Comparison of ENCODE assay signal across 8 cellular contexts in genomic region chr11:33701302-33701701, GRCh38. TPM values are rescaled to one million over a fixed set of nuclear protein-coding genes. Genes with fewer than 3 reads are reported as not detected.
A peak's percentile ranks its signal among the peaks of the same experiment; 100 is the strongest.
DNase-seq lines count a peak whose midpoint lies in the region; ATAC-seq and TF ChIP-seq lines count a peak whose summit lies in the region.

No MANE protein-coding gene starts in this region.

- H3K4me2 ChIP-seq in OCI-LY7 (ENCODE audit: low read length) (peak overlapping the region; percentile 80), neural progenitor cell (peak overlapping the region; percentile 53)

- H3F3A ChIP-seq in neural progenitor cell (ENCODE audit: low read depth): no peaks in the 10 kb centered on the region

- TF ChIP-seq CTCF in GM12864 (IDR thresholded peaks at IDR 0.05; ENCODE audit: low read depth, low read length, missing control alignments) (no peak), OCI-LY7 (conservative IDR thresholded peaks at IDR 0.05; ENCODE audit: low read length) (no peak), neural progenitor cell (IDR thresholded peaks at IDR 0.05) (no peak)

- intact Hi-C loops in OCI-LY7 (cut with micrococcal nuclease; ENCODE audit: unreplicated experiment): no loop called here

- no peak overlapping the region for H3K27ac ChIP-seq in OCI-LY7 (ENCODE audit: low read depth, low read length, poor library complexity, severe bottlenecking)
- no peak overlapping the region for H3K27ac ChIP-seq in effector memory CD4-positive, alpha-beta T cell (ENCODE audit: insufficient read depth, low read length, poor library complexity, severe bottlenecking)
- H3K27ac ChIP-seq in neural progenitor cell: no peak overlapping the region

- POLR2A ChIA-PET in OCI-LY7 (lab: Charles Lee): interaction anchor here (0.5 to 2.5 kb wide), 8 partner anchors 10 to 541 kb away, joined by 3 to 7 read pairs (median 4); partner anchors contain the start of genes CD59 and CSTF3

- BruUV-seq in OCI-LY7 (replicated peaks; lab: Mats Ljungman, UMichigan): no TSS peak

- no peak for DNase-seq in GM12864 (ENCODE audit: low read depth)
- DNase-seq in OCI-LY7 (ENCODE audit: low spot score): peak; percentile 10
- no peak for DNase-seq in effector memory CD4-positive, alpha-beta T cell
- no peak for DNase-seq in neural progenitor cell (ENCODE audit: low spot score)
- no peak for DNase-seq in amygdala (lab: John Stamatoyannopoulos, UW)
- no peak for DNase-seq in activated CD4-positive, CD25-positive, alpha-beta regulatory T cell treated with anti-CD3 and anti-CD28 coated beads, Interleukin-2, amount 50 U/mL, for 72 hours
- no peak for DNase-seq in stimulated activated CD4-positive, alpha-beta T cell treated with anti-CD3 and anti-CD28 coated beads, Interleukin-2, amount 100 ng/mL, for 48 hours

- peaks cover 31% of the 10 kb centered on the region for H3K4me1 Mint-ChIP-seq in neural progenitor cell

- H3K4me1 ChIP-seq in OCI-LY7 (ENCODE audit: insufficient read depth, low read length, poor library complexity, severe bottlenecking): peaks cover 13% of the 10 kb centered on the region
- peaks cover 12% of the 10 kb centered on the region for H3K4me1 ChIP-seq in effector memory CD4-positive, alpha-beta T cell (ENCODE audit: control insufficient read depth, insufficient read depth, low read length, poor library complexity, severe bottlenecking)
- peaks cover 6% of the 10 kb centered on the region for H3K4me1 ChIP-seq in neural progenitor cell

- no peak for ATAC-seq in GM21723 (IDR thresholded peaks at IDR 0.05; ENCODE audit: unreplicated experiment)

- no peaks in the 10 kb centered on the region for H3K9me2 ChIP-seq in OCI-LY7 (ENCODE audit: insufficient read depth, low read length)

- no peaks in the 10 kb centered on the region for H3K9me3 Mint-ChIP-seq in neural progenitor cell

- no peaks in the 10 kb centered on the region for H3K79me2 ChIP-seq in OCI-LY7 (ENCODE audit: insufficient read depth, low read depth, low read length)
- H3K79me2 ChIP-seq in neural progenitor cell (ENCODE audit: low read depth): no peaks in the 10 kb centered on the region

- peak overlapping the region; percentile 85 for H3K4me3 Mint-ChIP-seq in neural progenitor cell

- no peaks in the 10 kb centered on the region for H3K27me3 ChIP-seq in effector memory CD4-positive, alpha-beta T cell (replicated peaks; ENCODE audit: control insufficient read depth, insufficient read depth, low read length, poor library complexity, severe bottlenecking)
- H3K27me3 ChIP-seq in neural progenitor cell: peaks cover 13% of the 10 kb centered on the region

- H3K9me3 ChIP-seq in OCI-LY7 (ENCODE audit: low read length) (no peaks in the 10 kb centered on the region), neural progenitor cell (ENCODE audit: low read depth) (no peaks in the 10 kb centered on the region)
- no peaks in the 10 kb centered on the region for H3K9me3 ChIP-seq in effector memory CD4-positive, alpha-beta T cell (ENCODE audit: control insufficient read depth, low read length)

- H2AFZ ChIP-seq in OCI-LY7 (ENCODE audit: low read length) (peak overlapping the region; percentile 96), neural progenitor cell (replicated peaks) (peak overlapping the region; percentile 42)

- no peaks in the 10 kb centered on the region for H3K36me3 Mint-ChIP-seq in neural progenitor cell

- H4K20me1 ChIP-seq in OCI-LY7 (ENCODE audit: insufficient read depth, low read length): no peaks in the 10 kb centered on the region
- H4K20me1 ChIP-seq in neural progenitor cell (ENCODE audit: low read depth): no peaks in the 10 kb centered on the region

- peak overlapping the region; percentile 40 for H3K27ac Mint-ChIP-seq in neural progenitor cell

- H3K4me3 ChIP-seq in GM12864 (ENCODE audit: low read depth, low read length): peak overlapping the region; percentile 65
- H3K4me3 ChIP-seq in OCI-LY7 (ENCODE audit: low read depth, low read length, poor library complexity, severe bottlenecking): peak overlapping the region; percentile 75
- H3K4me3 ChIP-seq in effector memory CD4-positive, alpha-beta T cell (ENCODE audit: insufficient read depth, low read depth, low read length, poor library complexity, severe bottlenecking): peak overlapping the region; percentile 63
- peak overlapping the region; percentile 53 for H3K4me3 ChIP-seq in neural progenitor cell

- H3K36me3 ChIP-seq in OCI-LY7 (ENCODE audit: insufficient read depth, low read length): no peaks in the 10 kb centered on the region
- no peaks in the 10 kb centered on the region for H3K36me3 ChIP-seq in effector memory CD4-positive, alpha-beta T cell (ENCODE audit: control insufficient read depth, insufficient read depth, low read length)
- H3K36me3 ChIP-seq in neural progenitor cell: no peaks in the 10 kb centered on the region

- H3K27me3 Mint-ChIP-seq in neural progenitor cell (ENCODE audit: insufficient read depth, low read depth): peaks cover 5% of the 10 kb centered on the region

- no peak overlapping the region for H3K9ac ChIP-seq in neural progenitor cell

- CTCF ChIA-PET in OCI-LY7 (lab: Charles Lee; ENCODE audit: unreplicated experiment): interaction anchor here (2.5 kb wide), 1 partner anchor 41 kb away, joined by 6 read pairs; no protein-coding TSS in a partner anchor

RNA-seq across cellular contexts. Expression of gene C11orf91, which starts 0.7 kb away (rescaled TPM):
- total RNA-seq in OCI-LY7 (2014; rRNA removed; shearing (Covaris generic)): not detected in 2 replicates
- total RNA-seq in OCI-LY7 (2022): not detected in 2 replicates
- not detected in 2 replicates for total RNA-seq in neural progenitor cell (ENCODE audit: low replicate concordance)

RNA-seq across cellular contexts. Expression of gene CD59, which starts 34.9 kb away (rescaled TPM):
- total RNA-seq in OCI-LY7 (2014; rRNA removed; shearing (Covaris generic)): 12.7 and 20.2 TPM in 2 replicates
- total RNA-seq in OCI-LY7 (2022): 35.5 and 40.4 TPM in 2 replicates
- total RNA-seq in neural progenitor cell (ENCODE audit: low replicate concordance): 42.8 and 74.7 TPM in 2 replicates
